In genomic region chr1:94929351-94929814, GRCh38 we compare ENCODE assay signal across 9 cellular contexts. TPM values are rescaled to one million over a fixed set of nuclear protein-coding genes. Genes with fewer than 3 reads are reported as not detected.
A peak's percentile ranks its signal among the peaks of the same experiment; 100 is the strongest.
DNase-seq lines count a peak whose midpoint lies in the region; ATAC-seq and TF ChIP-seq lines count a peak whose summit lies in the region.
"Had no signal": no experiment of that assay in that cellular context is flagged by ENCODE, and none has a peak within 500 bp of the region (broad histone marks: within the 10 kb centered on the region; RNA-seq: fewer than 3 reads in every experiment).

No MANE protein-coding gene starts in this region.

- H3K27ac ChIP-seq in heart right ventricle (peak overlapping the region in 5 of 10 donors; percentile 96 to 100 (median 97)), neural progenitor cell (no peak overlapping the region), upper lobe of left lung (peak overlapping the region; percentile 52 to 99 (median 66))

- peaks cover 21% of the 10 kb centered on the region for H3K36me3 Mint-ChIP-seq in neural progenitor cell

- H3K9ac ChIP-seq in neural progenitor cell: no peak overlapping the region

- ATAC-seq in Right ventricle myocardium inferior: no peak
- ATAC-seq in heart right ventricle: no peak
- ATAC-seq in upper lobe of left lung (ENCODE audit: low FRiP score in 2 of 2): no peak

- H3K36me3 ChIP-seq in heart right ventricle (peaks cover 0 to 21% (median 0%) of the 10 kb centered on the region in 9 donors), neural progenitor cell (no peaks in the 10 kb centered on the region), upper lobe of left lung (peaks cover 0 to 15% (median 0%) of the 10 kb centered on the region in 4 donors)

- TF ChIP-seq CTCF in heart right ventricle (IDR thresholded peaks at IDR 0.05): no peak
- no peak for TF ChIP-seq CTCF in neural progenitor cell (IDR thresholded peaks at IDR 0.05)
- no peak for TF ChIP-seq CTCF in upper lobe of left lung (IDR thresholded peaks at IDR 0.05)

- WGBS in heart right ventricle, 2 donors: 62 to 64% methylated on average over 7 of the region's 7 CpGs
- 65 to 69% methylated on average over 7 of the region's 7 CpGs for WGBS in upper lobe of left lung, 2 donors

- H4K20me1 ChIP-seq in neural progenitor cell (ENCODE audit: low read depth): peaks cover 11% of the 10 kb centered on the region

- peak overlapping the region; percentile 71 for H3K4me2 ChIP-seq in neural progenitor cell

- TF ChIP-seq EP300 in upper lobe of left lung (IDR thresholded peaks at IDR 0.05): no peak

- H3K9me3 ChIP-seq in heart right ventricle: no peaks in the 10 kb centered on the region
- H3K9me3 ChIP-seq in neural progenitor cell (ENCODE audit: low read depth): no peaks in the 10 kb centered on the region
- no peaks in the 10 kb centered on the region for H3K9me3 ChIP-seq in upper lobe of left lung

- no peak overlapping the region for H2AFZ ChIP-seq in neural progenitor cell (replicated peaks)

- peaks cover 43% of the 10 kb centered on the region for H3F3A ChIP-seq in neural progenitor cell (ENCODE audit: low read depth)

- peak overlapping the region; percentile 96 for H3K4me3 Mint-ChIP-seq in neural progenitor cell

- intact Hi-C loops in Right ventricle myocardium inferior (cut with DNase I) (loop anchor here (5.0 kb wide), 2 partner anchors 33 to 93 kb away; no protein-coding TSS in a partner anchor), heart right ventricle (cut with DNase I) (loop anchor here in 9 of 10 donors (5.0 to 10.0 kb wide), 10 partner anchors 33 to 115 kb away; no protein-coding TSS in a partner anchor), head of caudate nucleus (cut with DNase I) (loop anchor here (5.0 kb wide), 1 partner anchor 57 kb away; no protein-coding TSS in a partner anchor)

- H3K4me1 Mint-ChIP-seq in neural progenitor cell: peaks cover 42% of the 10 kb centered on the region

- H3K27me3 ChIP-seq in heart right ventricle (peaks cover 0 to 44% (median 0%) of the 10 kb centered on the region in 7 donors), neural progenitor cell (no peaks in the 10 kb centered on the region), upper lobe of left lung (peaks cover 0 to 10% (median 0%) of the 10 kb centered on the region in 4 donors)

- H3K27me3 Mint-ChIP-seq in neural progenitor cell (ENCODE audit: insufficient read depth, low read depth): peaks cover 5% of the 10 kb centered on the region

- no peak overlapping the region for H3K27ac Mint-ChIP-seq in neural progenitor cell

- no peaks in the 10 kb centered on the region for H3K9me3 Mint-ChIP-seq in neural progenitor cell

- DNase-seq in Right ventricle myocardium inferior (ENCODE audit: missing footprints) (peak; percentile 62), heart right ventricle (no peak), fibroblast of peridontal ligament (ENCODE audit: extremely low read depth) (peak; percentile 66), neural progenitor cell (ENCODE audit: low spot score) (no peak), upper lobe of left lung (no peak), H4 (ENCODE audit: low spot score) (no peak), head of caudate nucleus (no peak), SW 1271 (lab: John Stamatoyannopoulos, UW) (no peak)
- DNase-seq: kidney glomerular epithelial cell had no signal

- peaks cover 57% of the 10 kb centered on the region for H3K79me2 ChIP-seq in neural progenitor cell (ENCODE audit: low read depth)

- TF ChIP-seq POLR2A in upper lobe of left lung (IDR thresholded peaks at IDR 0.05): no peak

- peaks cover 8 to 42% (median 31%) of the 10 kb centered on the region in 9 donors for H3K4me1 ChIP-seq in heart right ventricle
- peaks cover 29% of the 10 kb centered on the region for H3K4me1 ChIP-seq in neural progenitor cell
- peaks cover 14 to 36% (median 26%) of the 10 kb centered on the region in 4 donors for H3K4me1 ChIP-seq in upper lobe of left lung

- peak overlapping the region in 5 of 10 donors; percentile 69 to 96 (median 94) for H3K4me3 ChIP-seq in heart right ventricle
- H3K4me3 ChIP-seq in neural progenitor cell: peak overlapping the region; percentile 100
- H3K4me3 ChIP-seq in upper lobe of left lung: peak overlapping the region in 3 of 4 donors; percentile 70 to 79 (median 72)

RNA-seq across cellular contexts. Expression of gene CNN3, which starts 2.5 kb away (rescaled TPM):
- total RNA-seq in Right ventricle myocardium inferior: 57.0 TPM
- 100 to 1,000 TPM in 2 of 10 donors, 10 to 100 TPM in 8; 45.8 to 108 (median 67.2) TPM for total RNA-seq in heart right ventricle
- polyA plus RNA-seq in heart right ventricle: 10 to 100 TPM; 28.0 to 58.3 TPM
- 477 and 644 TPM in 2 replicates for total RNA-seq in neural progenitor cell (ENCODE audit: low replicate concordance)
- total RNA-seq in upper lobe of left lung: 100 to 1,000 TPM in 5 of 6 donors, 10 to 100 TPM in 1; 60.8 to 209 (median 166) TPM
- total RNA-seq in H4 (2014; rRNA removed; shearing (Covaris generic)): 121 and 137 TPM in 2 replicates

Comparison
In these comparisons a context has a peak if more than half of its experiments do, and no peak if none do; other contexts are left out.
1. DNase-seq: peak in Right ventricle myocardium inferior (single experiment) and fibroblast of peridontal ligament (single experiment); none in heart right ventricle (0 of 2), neural progenitor cell (single experiment), upper lobe of left lung (0 of 2), H4 (single experiment), head of caudate nucleus (0 of 42) and SW 1271 (0 of 2).